ENCODE assay signal across 25 cellular contexts in genomic region chr2:196974970-196975369, GRCh38.
"Had no signal": no experiment of that assay in that cellular context is flagged by ENCODE, and none has a peak within 500 bp of the region (broad histone marks: within the 10 kb centered on the region; RNA-seq: fewer than 3 reads in every experiment).

No MANE protein-coding gene starts in this region.

- H3K9me3 Mint-ChIP-seq: central memory CD8-positive, alpha-beta T cell; dendritic cell treated with granulocyte-macrophage colony-stimulating factor and Interleukin-4, amounts not matched to agents 40 ng/mL and 50 ng/mL, for 4 days had no signal

- H3K9me3 ChIP-seq: ascending aorta had no signal

- H3K4me1 ChIP-seq: ascending aorta had no signal

- H3K36me3 ChIP-seq: ascending aorta, brain microvascular endothelial cell, WERI-Rb-1 had no signal

- H3K27ac ChIP-seq: ascending aorta, brain microvascular endothelial cell, coronary artery, dorsolateral prefrontal cortex, WERI-Rb-1 had no signal

- H3K4me1 Mint-ChIP-seq: activated B cell treated with CpG ODN at 0.5 μM for 24 hours; activated naive CD4-positive, alpha-beta T cell treated with anti-CD3 and anti-CD28 coated beads, Interleukin-2, amount 10 ng/mL, durations not matched to agents 7 days and 5 days; central memory CD8-positive, alpha-beta T cell had no signal

- H3K27me3 ChIP-seq: ascending aorta, brain microvascular endothelial cell, dorsolateral prefrontal cortex had no signal

- H3K4me3 Mint-ChIP-seq: activated B cell treated with CpG ODN at 0.5 μM for 24 hours; activated CD8-positive, alpha-beta T cell treated with anti-CD3 and anti-CD28 coated beads for 36 hours; activated naive CD4-positive, alpha-beta T cell treated with anti-CD3 and anti-CD28 coated beads, Interleukin-2, amount 10 ng/mL, durations not matched to agents 7 days and 5 days; activated naive CD8-positive, alpha-beta T cell treated with anti-CD3 and anti-CD28 coated beads, Interleukin-2, amount 10 ng/mL, durations not matched to agents 7 days and 5 days; central memory CD8-positive, alpha-beta T cell; dendritic cell treated with granulocyte-macrophage colony-stimulating factor and Interleukin-4, amounts not matched to agents 40 ng/mL and 50 ng/mL, for 4 days; endodermal cell had no signal

- H3K27me3 Mint-ChIP-seq: activated B cell treated with CpG ODN at 0.5 μM for 24 hours; activated CD8-positive, alpha-beta T cell treated with anti-CD3 and anti-CD28 coated beads for 36 hours; activated naive CD4-positive, alpha-beta T cell treated with anti-CD3 and anti-CD28 coated beads, Interleukin-2, amount 10 ng/mL, durations not matched to agents 7 days and 5 days; activated naive CD8-positive, alpha-beta T cell treated with anti-CD3 and anti-CD28 coated beads, Interleukin-2, amount 10 ng/mL, durations not matched to agents 7 days and 5 days; central memory CD8-positive, alpha-beta T cell; dendritic cell treated with granulocyte-macrophage colony-stimulating factor and Interleukin-4, amounts not matched to agents 40 ng/mL and 50 ng/mL, for 4 days had no signal

- DNase-seq: activated B cell treated with CpG ODN at 0.5 μM for 24 hours; activated CD4-positive, alpha-beta T cell treated with anti-CD3 and anti-CD28 coated beads for 48 hours; activated CD4-positive, alpha-beta T cell treated with anti-CD3 and anti-CD28 coated beads, Interleukin-2, amount 50 U/mL, for 1 hour; activated CD4-positive, alpha-beta T cell treated with anti-CD3 and anti-CD28 coated beads, Interleukin-2, amount 50 U/mL, for 48 hours; activated CD8-positive, alpha-beta memory T cell treated with anti-CD3 and anti-CD28 coated beads for 24 hours; activated CD8-positive, alpha-beta T cell treated with anti-CD3 and anti-CD28 coated beads for 36 hours; activated gamma-delta T cell; activated naive CD4-positive, alpha-beta T cell; activated naive CD4-positive, alpha-beta T cell treated with anti-CD3 and anti-CD28 coated beads, Interleukin-2, amount 10 ng/mL, durations not matched to agents 7 days and 5 days; activated naive CD8-positive, alpha-beta T cell treated with anti-CD3 and anti-CD28 coated beads, Interleukin-2, amount 10 ng/mL, durations not matched to agents 7 days and 5 days; activated T-cell treated with anti-CD3 and anti-CD28 coated beads, Interleukin-2, amount 50 U/mL, for 48 hours; brain microvascular endothelial cell; dorsolateral prefrontal cortex; effector memory CD4-positive, alpha-beta T cell; endodermal cell; foreskin fibroblast; head of caudate nucleus; T1000; WERI-Rb-1 had no signal

- FAIRE-seq: bronchial epithelial cell, frontal cortex had no signal

- H3K27ac Mint-ChIP-seq: activated B cell treated with CpG ODN at 0.5 μM for 24 hours; activated CD8-positive, alpha-beta T cell treated with anti-CD3 and anti-CD28 coated beads for 36 hours; activated naive CD4-positive, alpha-beta T cell treated with anti-CD3 and anti-CD28 coated beads, Interleukin-2, amount 10 ng/mL, durations not matched to agents 7 days and 5 days; activated naive CD8-positive, alpha-beta T cell treated with anti-CD3 and anti-CD28 coated beads, Interleukin-2, amount 10 ng/mL, durations not matched to agents 7 days and 5 days; dendritic cell treated with granulocyte-macrophage colony-stimulating factor and Interleukin-4, amounts not matched to agents 40 ng/mL and 50 ng/mL, for 4 days; endodermal cell had no signal

- H3K4me3 ChIP-seq: ascending aorta, coronary artery, dorsolateral prefrontal cortex had no signal
